Comparison of ENCODE assay signal across 9 cellular contexts in genomic region chr5:157471709-157472108, GRCh38. TPM values are rescaled to one million over a fixed set of nuclear protein-coding genes. Genes with fewer than 3 reads are reported as not detected.
DNase-seq lines count a peak whose midpoint lies in the region; ATAC-seq and TF ChIP-seq lines count a peak whose summit lies in the region.
"Had no signal": no experiment of that assay in that cellular context is flagged by ENCODE, and none has a peak within 500 bp of the region (broad histone marks: within the 10 kb centered on the region; RNA-seq: fewer than 3 reads in every experiment).

No MANE protein-coding gene starts in this region.

- H3K9me2 ChIP-seq in hepatocyte (replicated peaks; ENCODE audit: insufficient read depth): no peaks in the 10 kb centered on the region

- peak; percentile 55 for DNase-seq in EH (ENCODE audit: low read depth)
- peak; percentile 30 for DNase-seq in hepatocyte (ENCODE audit: low spot score)
- no peak for DNase-seq in type B pancreatic cell (ENCODE audit: extremely low spot score, unreplicated experiment)
- no peak for DNase-seq in C1 segment of cervical spinal cord (lab: John Stamatoyannopoulos, UW)
- DNase-seq in HuH-7.5 (ENCODE audit: low spot score): no peak

- no peaks in the 10 kb centered on the region for H3K36me3 ChIP-seq in hepatocyte (replicated peaks; ENCODE audit: insufficient read depth, low read depth)

- H3K4me3 Mint-ChIP-seq in type B pancreatic cell: no peak overlapping the region

- 100% methylated on average over 1 of the region's 1 CpG for WGBS in hepatocyte (ENCODE audit: low lambda C conversion rate, missing lambda C conversion rate)

- no peaks in the 10 kb centered on the region for H4K20me1 ChIP-seq in hepatocyte (ENCODE audit: insufficient read depth, poor library complexity, severe bottlenecking)

- H3K27me3 Mint-ChIP-seq in type B pancreatic cell: no peaks in the 10 kb centered on the region

- H3K27ac ChIP-seq in VCaP: no peak overlapping the region
- no peak overlapping the region for H3K27ac ChIP-seq in hepatocyte

- H3K27ac Mint-ChIP-seq in type B pancreatic cell: no peak overlapping the region

- H3K4me3 ChIP-seq in hepatocyte: no peak overlapping the region

- peaks cover 10% of the 10 kb centered on the region for H3K4me1 Mint-ChIP-seq in type B pancreatic cell (ENCODE audit: unreplicated experiment)

- no peaks in the 10 kb centered on the region for H3K27me3 ChIP-seq in hepatocyte

- no peak overlapping the region for H2AFZ ChIP-seq in hepatocyte

- TF ChIP-seq CTCF in VCaP (conservative IDR thresholded peaks at IDR 0.05) (peak; percentile 64), hepatocyte (IDR thresholded peaks at IDR 0.05; ENCODE audit: poor library complexity) (peak; percentile 56), type B pancreatic cell (conservative IDR thresholded peaks at IDR 0.05) (peak; percentile 71)

- ATAC-seq in HG02870 (IDR thresholded peaks at IDR 0.05; ENCODE audit: unreplicated experiment) (peak; percentile 53), GM18511 (IDR thresholded peaks at IDR 0.05; ENCODE audit: unreplicated experiment) (no peak)

- H3K4me2 ChIP-seq in hepatocyte: no peak overlapping the region

- H3K4me1 ChIP-seq in hepatocyte (ENCODE audit: insufficient read depth): no peaks in the 10 kb centered on the region

- no peaks in the 10 kb centered on the region for H3K79me2 ChIP-seq in hepatocyte

- H3K36me3 Mint-ChIP-seq in type B pancreatic cell: no peaks in the 10 kb centered on the region

- no peaks in the 10 kb centered on the region for H3K9me3 ChIP-seq in hepatocyte (ENCODE audit: low read depth)

- no peaks in the 10 kb centered on the region for H3K9me3 Mint-ChIP-seq in type B pancreatic cell

RNA-seq across cellular contexts. Expression of gene NIPAL4, which starts 11.7 kb away (rescaled TPM):
- total RNA-seq in hepatocyte (0.17 TPM in 1 of 2 replicates, not detected in the other), type B pancreatic cell (ENCODE audit: low replicate concordance) (0.46 and 0.59 TPM in 2 replicates)
- 0.37 and 1.0 TPM in 2 replicates for polyA plus RNA-seq in hepatocyte
- total RNA-seq: pulmonary artery endothelial cell had no signal

Comparison
In these comparisons a context has a peak if more than half of its experiments do, and no peak if none do; other contexts are left out.
1. DNase-seq: peak in EH (single experiment) and hepatocyte (single experiment); none in type B pancreatic cell (single experiment), C1 segment of cervical spinal cord (0 of 14) and HuH-7.5 (single experiment).
2. Peak in every context shown above with its lines, with median percentiles within 50 percentile points of each other: CTCF ChIP-seq.